21 cellular contexts compared by ENCODE assay signal in the genomic region with DNA sequence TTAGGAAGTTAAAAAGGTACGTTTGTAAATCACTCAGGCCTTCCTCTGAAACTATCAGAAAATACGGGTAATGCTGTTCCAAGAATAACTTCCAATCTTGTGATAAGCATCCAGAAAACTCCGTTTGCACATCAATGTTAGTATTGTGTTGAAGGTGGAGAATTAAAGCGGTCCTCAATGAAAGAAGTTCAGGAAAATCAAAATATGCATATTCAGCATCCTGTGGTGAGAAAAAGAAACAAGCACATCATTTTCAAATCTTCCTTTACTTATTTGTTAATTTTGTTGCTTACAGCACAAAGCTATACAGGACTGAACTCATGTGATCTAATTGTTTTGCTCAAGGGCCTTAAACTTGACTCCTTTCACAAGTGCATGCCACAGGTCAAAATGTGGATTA. TPM values are rescaled to one million over a fixed set of nuclear protein-coding genes. Genes with fewer than 3 reads are reported as not detected.
"Had no signal": no experiment of that assay in that cellular context is flagged by ENCODE, and none has a peak within 500 bp of the region (broad histone marks: within the 10 kb centered on the region; RNA-seq: fewer than 3 reads in every experiment).

No MANE protein-coding gene starts in this region.

- H3K4me1 ChIP-seq: left lung, pancreas, prostate gland, tibial nerve, uterus had no signal

- DNase-seq: hippocampal formation; kidney; left colon; left lung; mesendoderm; midbrain; mucosa of descending colon; naive thymus-derived CD4-positive, alpha-beta T cell; pancreas; posterior cingulate gyrus; retina; right cardiac atrium; stimulated activated CD4-positive, alpha-beta T cell treated with anti-CD3 and anti-CD28 coated beads, Interleukin-4, amount 100 ng/mL, for 24 hours; stimulated activated naive CD4-positive, alpha-beta T cell; uterus had no signal

- H3K27ac ChIP-seq: left lung, pancreas, prostate gland, skin epidermis, tibial nerve, uterus had no signal

- H3K27me3 ChIP-seq: left lung, pancreas, tibial nerve, uterus had no signal

- FAIRE-seq: islet of Langerhans, kidney, pancreas had no signal

- H3K36me3 ChIP-seq: pancreas, prostate gland, uterus had no signal

- H3K9me3 ChIP-seq: left lung, mucosa of descending colon, pancreas, prostate gland had no signal

- H3K4me3 ChIP-seq: left lung, lung, mucosa of descending colon, pancreas, prostate gland, skin epidermis, tibial nerve, uterus had no signal

RNA-seq across cellular contexts. Expression of gene DDX60L, which starts 18.5 kb away (rescaled TPM):
- polyA plus RNA-seq: neural cell had no signal
